8 cellular contexts compared by ENCODE assay signal in the genomic region with DNA sequence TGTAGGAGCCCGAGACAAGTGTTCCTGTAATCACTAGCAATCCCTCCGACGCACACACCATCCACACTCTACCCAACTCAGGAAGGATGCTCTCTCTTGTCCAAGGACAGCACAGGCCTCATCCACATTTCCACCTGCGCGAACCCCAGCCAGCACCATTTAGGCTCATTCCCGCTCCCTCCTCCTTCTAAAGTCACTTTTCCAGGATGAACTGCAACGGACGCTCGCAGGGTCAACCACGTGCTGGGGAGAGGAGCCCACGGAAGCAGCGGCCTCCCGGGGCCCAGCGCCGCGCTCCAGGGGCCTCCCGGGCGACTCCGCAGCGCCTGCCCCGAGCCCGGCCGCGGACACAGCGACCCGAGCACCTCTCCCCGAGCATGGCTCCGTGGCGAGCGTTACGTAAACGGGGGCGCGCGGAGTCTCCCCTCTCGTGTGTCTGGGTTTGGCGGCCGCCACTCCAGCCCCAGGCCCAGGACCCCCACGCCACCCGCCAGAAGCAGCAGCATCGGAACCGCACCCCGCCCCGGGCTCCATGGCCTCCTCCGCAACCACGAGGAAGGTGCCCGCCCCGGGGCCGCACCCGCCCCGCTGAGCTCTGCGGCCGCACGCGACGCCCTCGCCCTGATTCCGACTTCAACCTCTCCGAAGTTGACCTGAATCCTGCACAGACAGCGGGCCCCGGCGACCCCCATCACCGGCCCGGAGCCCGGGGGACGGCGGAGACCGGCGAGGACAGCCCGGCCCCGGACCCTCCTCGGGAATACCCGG. TPM values are rescaled to one million over a fixed set of nuclear protein-coding genes. Genes with fewer than 3 reads are reported as not detected.
DNase-seq lines count a peak whose midpoint lies in the region; ATAC-seq and TF ChIP-seq lines count a peak whose summit lies in the region.

No MANE protein-coding gene starts in this region.

- CTCF ChIA-PET in A673 (lab: Charles Lee): no interaction called here

- H3K27me3 ChIP-seq in A673 (replicated peaks; ENCODE audit: insufficient read depth, low read depth, low read length, poor library complexity): no peaks in the 10 kb centered on the region
- no peaks in the 10 kb centered on the region for H3K27me3 ChIP-seq in adipocyte (replicated peaks; ENCODE audit: control insufficient read depth, insufficient read depth, low read length)
- H3K27me3 ChIP-seq in left ventricle myocardium inferior (ENCODE audit: low read depth): no peaks in the 10 kb centered on the region

- POLR2A ChIA-PET in A673 (lab: Charles Lee; ENCODE audit: low non-redundant PET): no interaction called here

- no TSS peak for BruUV-seq in A673 (replicated peaks; lab: Mats Ljungman, UMichigan)

- intact Hi-C loops in A673 (cut with micrococcal nuclease; ENCODE audit: unreplicated experiment): no loop called here
- intact Hi-C loops in left ventricle myocardium inferior (cut with micrococcal nuclease): no loop called here
- intact Hi-C loops in sciatic nerve (cut with DNase I): no loop called here

- H3K4me1 ChIP-seq in A673 (ENCODE audit: insufficient read depth, low read length, poor library complexity, severe bottlenecking) (no peaks in the 10 kb centered on the region), adipocyte (ENCODE audit: control insufficient read depth, insufficient read depth, low read length) (peaks cover 24% of the 10 kb centered on the region), left ventricle myocardium inferior (peaks cover 31% of the 10 kb centered on the region)

- DNase-seq in A673 (ENCODE audit: low spot score) (peak; percentile 27), SK-MEL-5 (ENCODE audit: low read depth, low spot score) (peak; percentile 47), adipocyte (ENCODE audit: low read depth) (peak; percentile 75), left ventricle myocardium inferior (no peak), sciatic nerve (ENCODE audit: low spot score) (peak; percentile 75), NCI-H1694 treated with DMSO at 0.1 percent for 48 hours (lab: John Stamatoyannopoulos, UW) (no peak)

- TF ChIP-seq CTCF in A673 (conservative IDR thresholded peaks at IDR 0.05; ENCODE audit: low read depth, low read length) (no peak), left ventricle myocardium inferior (IDR thresholded peaks at IDR 0.05; ENCODE audit: borderline replicate concordance) (no peak)

- H3K27ac ChIP-seq in A673 (ENCODE audit: low read depth, low read length, poor library complexity, severe bottlenecking): peak overlapping the region; percentile 96
- H3K27ac ChIP-seq in left ventricle myocardium inferior (replicated peaks): peak overlapping the region; percentile 98

- ATAC-seq in GM18870 (IDR thresholded peaks at IDR 0.05; ENCODE audit: unreplicated experiment) (peak; percentile 5), HG03159 (IDR thresholded peaks at IDR 0.05; ENCODE audit: unreplicated experiment) (peak; percentile 8), sciatic nerve (no peak)

- no peaks in the 10 kb centered on the region for H3K9me3 ChIP-seq in A673 (ENCODE audit: low read depth, low read length, poor library complexity, severe bottlenecking)
- no peaks in the 10 kb centered on the region for H3K9me3 ChIP-seq in adipocyte (ENCODE audit: control insufficient read depth, low read length)
- H3K9me3 ChIP-seq in left ventricle myocardium inferior (replicated peaks): no peaks in the 10 kb centered on the region

- in situ Hi-C loops in SK-MEL-5 (cut with HindIII; ENCODE audit: low pct_unique_long_range_greater_than_20kb, low sequenced_read_pairs): loop anchor here (25.0 kb wide), 2 partner anchors 122 to 353 kb away; no protein-coding TSS in a partner anchor

- peak overlapping the region; percentile 91 for H3K9ac ChIP-seq in adipocyte (ENCODE audit: low read length)

- peaks cover 35% of the 10 kb centered on the region for H3K36me3 ChIP-seq in A673 (ENCODE audit: insufficient read depth, low read length, poor library complexity, severe bottlenecking)
- peaks cover 28% of the 10 kb centered on the region for H3K36me3 ChIP-seq in adipocyte (ENCODE audit: control insufficient read depth, insufficient read depth, low read length, severe bottlenecking)
- peaks cover 26% of the 10 kb centered on the region for H3K36me3 ChIP-seq in left ventricle myocardium inferior

- H3K4me3 ChIP-seq in A673 (ENCODE audit: low read depth, low read length, poor library complexity, severe bottlenecking) (peak overlapping the region; percentile 81), adipocyte (ENCODE audit: low read length) (peak overlapping the region; percentile 91), left ventricle myocardium inferior (peak overlapping the region; percentile 97)

RNA-seq across cellular contexts. Expression of gene USP36, which starts 0.7 kb away (rescaled TPM):
- total RNA-seq in A673 (2021) (58.4 and 74.9 TPM in 2 replicates), left ventricle myocardium inferior (19.4 TPM), sciatic nerve (109 TPM)
- total RNA-seq in SK-MEL-5 (2014; rRNA removed; shearing (Covaris generic)): 96.8 and 116 TPM in 2 replicates
- 153 and 199 TPM in 2 replicates for polyA plus RNA-seq in SK-MEL-5 (2015; cell fraction: cytosol; rRNA removed)
- 546 and 730 TPM in 2 replicates for polyA plus RNA-seq in SK-MEL-5 (2015; cell fraction: nucleus; rRNA removed)

RNA-seq across cellular contexts. Expression of gene CYTH1, which starts 57.9 kb away (rescaled TPM):
- 17.9 and 24.6 TPM in 2 replicates for total RNA-seq in A673 (2021)
- total RNA-seq in SK-MEL-5 (2014; rRNA removed; shearing (Covaris generic)): 60.7 and 69.2 TPM in 2 replicates
- 94.5 and 109 TPM in 2 replicates for polyA plus RNA-seq in SK-MEL-5 (2015; cell fraction: cytosol; rRNA removed)
- polyA plus RNA-seq in SK-MEL-5 (2015; cell fraction: nucleus; rRNA removed): 196 and 273 TPM in 2 replicates
- total RNA-seq in left ventricle myocardium inferior: 28.9 TPM
- 75.9 TPM for total RNA-seq in sciatic nerve

Comparison
In these comparisons a context has a peak if more than half of its experiments do, and no peak if none do; other contexts are left out.
1. DNase-seq: peak in A673 (single experiment), SK-MEL-5 (single experiment), adipocyte (single experiment) and sciatic nerve (single experiment); none in left ventricle myocardium inferior (single experiment) and NCI-H1694 treated with DMSO at 0.1 percent for 48 hours (single experiment).
2. Peak in every context shown above with its lines, with median percentiles within 50 percentile points of each other: H3K4me3 ChIP-seq.